In the genomic region with DNA sequence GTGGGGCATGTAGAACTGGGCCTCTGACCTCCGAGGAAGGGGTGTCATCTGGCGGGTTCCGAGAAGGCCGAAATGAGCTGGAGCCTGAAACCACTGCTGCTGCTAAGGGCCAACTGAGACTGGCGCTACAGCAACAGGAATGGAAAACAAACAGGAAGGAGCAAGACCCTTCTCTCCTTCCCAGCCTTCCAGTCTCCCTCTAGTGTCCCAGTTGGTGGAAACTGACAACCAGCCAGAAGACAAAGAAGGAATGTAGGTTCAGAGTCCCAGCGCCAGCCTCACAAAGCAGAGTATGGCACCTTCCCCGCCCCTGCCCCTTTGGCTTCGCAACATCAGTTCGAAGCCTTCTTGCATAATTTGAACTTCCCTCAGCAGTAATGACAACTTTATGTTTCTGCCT, we compare ENCODE assay signal across 22 cellular contexts. TPM values are rescaled to one million over a fixed set of nuclear protein-coding genes. Genes with fewer than 3 reads are reported as not detected.
DNase-seq lines count a peak whose midpoint lies in the region; ATAC-seq and TF ChIP-seq lines count a peak whose summit lies in the region.
"Had no signal": no experiment of that assay in that cellular context is flagged by ENCODE, and none has a peak within 500 bp of the region (broad histone marks: within the 10 kb centered on the region; RNA-seq: fewer than 3 reads in every experiment).

No MANE protein-coding gene starts in this region.

- H2BK5ac ChIP-seq in H9 (ENCODE audit: insufficient read length, low read length): no peak overlapping the region
- no peak overlapping the region for H2BK5ac ChIP-seq in trophoblast cell (ENCODE audit: low read depth, low read length, poor library complexity)

- H3K79me2 ChIP-seq in H9 (ENCODE audit: insufficient read depth, low read length): no peaks in the 10 kb centered on the region
- no peaks in the 10 kb centered on the region for H3K79me2 ChIP-seq in trophoblast cell (ENCODE audit: control insufficient read depth, insufficient read depth, low read length, poor library complexity)

- H3K9ac ChIP-seq in H9 (ENCODE audit: extremely low read depth, insufficient read length, low read length) (no peak overlapping the region), endodermal cell (ENCODE audit: extremely low read depth, low read length, poor library complexity, severe bottlenecking) (no peak overlapping the region), trophoblast cell (ENCODE audit: low read length) (no peak overlapping the region)
- H3K9ac ChIP-seq: BLaER1 treated with 17β-estradiol and CSF1 and Interleukin-3, amounts not matched to agents 10 nM and 100 nM had no signal

- H3K4me3 ChIP-seq in BJ (ENCODE audit: low read depth, low read length): no peak overlapping the region
- H3K4me3 ChIP-seq in endodermal cell (ENCODE audit: low read length): no peak overlapping the region
- no peak overlapping the region for H3K4me3 ChIP-seq in trophoblast cell (ENCODE audit: low read depth, low read length)
- H3K4me3 ChIP-seq: BLaER1 treated with 17β-estradiol and CSF1 and Interleukin-3, amounts not matched to agents 10 nM and 100 nM; GM12878; MG63 had no signal

- H4K20me1 ChIP-seq in H9 (ENCODE audit: control insufficient read depth, insufficient read depth, insufficient read length): no peaks in the 10 kb centered on the region

- H3K27ac Mint-ChIP-seq in H9: no peak overlapping the region; a peak in 1 of 7 replicates
- H3K27ac Mint-ChIP-seq in endodermal cell: no peak overlapping the region
- H3K27ac Mint-ChIP-seq: CD8-positive, alpha-beta T cell had no signal

- CTCF ChIA-PET in BJ (lab: Yijun Ruan, JAX): no interaction called here

- H4K5ac ChIP-seq in H9 (ENCODE audit: insufficient read length, low read depth, low read length): no peak overlapping the region

- H4K8ac ChIP-seq in H9 (replicated peaks; ENCODE audit: insufficient read length, low read depth, low read length): no peak overlapping the region
- H4K8ac ChIP-seq in trophoblast cell (ENCODE audit: low read depth, low read length): no peak overlapping the region

- H2AFZ ChIP-seq in H9 (ENCODE audit: low read length) (no peak overlapping the region), trophoblast cell (ENCODE audit: insufficient read depth, low read length, poor library complexity) (no peak overlapping the region)

- H4K91ac ChIP-seq in H9 (ENCODE audit: insufficient read length, low read depth, low read length): no peak overlapping the region
- H4K91ac ChIP-seq in trophoblast cell (ENCODE audit: low read depth, low read length): no peak overlapping the region

- H3K4ac ChIP-seq in H9 (ENCODE audit: low read depth, low read length) (no peak overlapping the region), trophoblast cell (ENCODE audit: low read depth, low read length) (no peak overlapping the region)

- H3K27me3 ChIP-seq in BJ (ENCODE audit: control insufficient read depth, insufficient read depth, low read length) (no peaks in the 10 kb centered on the region; the same call in 1 of the 2 replicates), H9 (ENCODE audit: insufficient read depth, low read length) (no peaks in the 10 kb centered on the region), endodermal cell (ENCODE audit: control insufficient read depth, insufficient read depth, low read length, poor library complexity, severe bottlenecking) (no peaks in the 10 kb centered on the region), trophoblast cell (ENCODE audit: insufficient read depth, low read length) (no peaks in the 10 kb centered on the region)
- H3K27me3 ChIP-seq: MG63 had no signal

- H3K4me2 ChIP-seq in H9 (ENCODE audit: insufficient read depth, insufficient read length, low read length) (no peak overlapping the region), trophoblast cell (ENCODE audit: low read length) (no peak overlapping the region)
- H3K4me2 ChIP-seq: BLaER1 treated with 17β-estradiol and CSF1 and Interleukin-3, amounts not matched to agents 10 nM and 100 nM had no signal

- H2BK20ac ChIP-seq in H9 (ENCODE audit: low read depth, low read length, poor library complexity, severe bottlenecking): no peak overlapping the region

- WGBS in H9 (ENCODE audit: extremely low coverage, insufficient read length, low lambda C conversion rate): no CpG with 5 or more reads among the region's 9 CpGs
- 70 to 92% methylated on average over 2 to 9 of the region's 9 CpGs for WGBS in endodermal cell (ENCODE audit: insufficient coverage in 1 of 2, insufficient read length in 1 of 2), 2 experiments
- WGBS in trophoblast cell (ENCODE audit: extremely low coverage, insufficient coverage, insufficient read length): no CpG with 5 or more reads among the region's 9 CpGs

- H3K18ac ChIP-seq in H9 (ENCODE audit: insufficient read length, low read depth, low read length) (no peak overlapping the region), trophoblast cell (ENCODE audit: low read length) (no peak overlapping the region)

- peaks cover 7 to 27% of the 10 kb centered on the region in 2 experiments for H3K4me1 Mint-ChIP-seq in H9
- peaks cover 11% of the 10 kb centered on the region for H3K4me1 Mint-ChIP-seq in endodermal cell

- H2BK12ac ChIP-seq in H9 (ENCODE audit: insufficient read length, low read depth, low read length): no peak overlapping the region
- H2BK12ac ChIP-seq in trophoblast cell (ENCODE audit: low read length): no peak overlapping the region

- H3K4me1 ChIP-seq in H9 (ENCODE audit: insufficient read depth, low read length) (no peaks in the 10 kb centered on the region), endodermal cell (ENCODE audit: control insufficient read depth, insufficient read depth, low read length) (no peaks in the 10 kb centered on the region), trophoblast cell (ENCODE audit: control insufficient read depth in 1 of 2, insufficient read depth in 2 of 2, low read length in 2 of 2) (no peaks in the 10 kb centered on the region)
- H3K4me1 ChIP-seq: Caco-2 had no signal

- POLR2A ChIA-PET in BJ (lab: Charles Lee): no interaction called here

- H2AK5ac ChIP-seq in H9 (ENCODE audit: insufficient read length, low read length): no peak overlapping the region
- no peak overlapping the region for H2AK5ac ChIP-seq in trophoblast cell (ENCODE audit: low read length)

- H3K9me3 Mint-ChIP-seq in H9: peaks cover 85 to 93% of the 10 kb centered on the region in 2 experiments
- H3K9me3 Mint-ChIP-seq in endodermal cell: peaks cover 74% of the 10 kb centered on the region
- H3K9me3 Mint-ChIP-seq: CD8-positive, alpha-beta T cell had no signal

- peak overlapping the region; percentile 25 for H3K56ac ChIP-seq in H9 (ENCODE audit: insufficient read length, low read depth, low read length)

- H3K36me3 Mint-ChIP-seq in H9 (ENCODE audit: insufficient read depth in 1 of 3, low read depth in 3 of 3) (peaks cover 0 to 6% (median 2%) of the 10 kb centered on the region in 3 experiments; a peak in 2 of 7 replicates), endodermal cell (ENCODE audit: low read depth) (no peaks in the 10 kb centered on the region)
- H3K36me3 Mint-ChIP-seq: CD8-positive, alpha-beta T cell had no signal

- DNase-seq in BJ (ENCODE audit: low read depth) (no peak), H9 (no peak), endodermal cell (peak; percentile 61), trophoblast cell (no peak), SKM-1 treated with dmso at 0.1 percent for 144 hours (lab: John Stamatoyannopoulos, UW; ENCODE audit: unreplicated experiment) (no peak)
- DNase-seq: Caco-2; CD8-positive, alpha-beta T cell; GDM1; KG1; MG63; NCI-H1105 treated with DMSO at 0.1 percent for 48 hours; NCI-H2029; NCI-H446 treated with DMSO at 0.1 percent for 48 hours; NCI-H526; SHP77 had no signal

- no peak overlapping the region for H3K27ac ChIP-seq in H9 (ENCODE audit: insufficient read length, low read depth, low read length)
- no peak overlapping the region for H3K27ac ChIP-seq in endodermal cell (ENCODE audit: low read depth, low read length)
- no peak overlapping the region for H3K27ac ChIP-seq in trophoblast cell (ENCODE audit: low read depth, low read length)
- H3K27ac ChIP-seq: BLaER1 treated with 17β-estradiol and CSF1 and Interleukin-3, amounts not matched to agents 10 nM and 100 nM; RWPE1 had no signal

- no peak overlapping the region for H3T11ph ChIP-seq in H9 (ENCODE audit: low read length)

- TF ChIP-seq CTCF in BJ (IDR thresholded peaks at IDR 0.05; ENCODE audit: insufficient read depth, low read depth, low read length) (0 out of 2 replicates have a peak, but pooled peaks have one; percentile 5), H9 (conservative IDR thresholded peaks at IDR 0.05) (peak; percentile 38; the same call in 2 of the 3 replicates), endodermal cell (conservative IDR thresholded peaks at IDR 0.05) (peak; percentile 57)

- no peaks in the 10 kb centered on the region for H3K79me1 ChIP-seq in H9 (ENCODE audit: insufficient read depth, low read depth, low read length, poor library complexity, severe bottlenecking)
- H3K79me1 ChIP-seq in trophoblast cell (ENCODE audit: low read length): no peaks in the 10 kb centered on the region

- no peak overlapping the region for H3K4me3 Mint-ChIP-seq in H9
- H3K4me3 Mint-ChIP-seq in endodermal cell: no peak overlapping the region
- H3K4me3 Mint-ChIP-seq: CD8-positive, alpha-beta T cell had no signal

- no peak overlapping the region for H2BK120ac ChIP-seq in H9 (ENCODE audit: low read depth, low read length, poor library complexity, severe bottlenecking)
- H2BK120ac ChIP-seq in trophoblast cell (ENCODE audit: insufficient read depth, low read length, poor library complexity): no peak overlapping the region

- no peak for ATAC-seq in GM18868 (IDR thresholded peaks at IDR 0.05; ENCODE audit: unreplicated experiment)
- ATAC-seq in HG02973 (IDR thresholded peaks at IDR 0.05; ENCODE audit: unreplicated experiment): no peak
- ATAC-seq: CD8-positive, alpha-beta T cell; GM12878; Panc1 had no signal

- H3K9me3 ChIP-seq in H9 (ENCODE audit: control insufficient read depth, low read depth, low read length) (peaks cover 48% of the 10 kb centered on the region), endodermal cell (ENCODE audit: control insufficient read depth, low read length) (no peaks in the 10 kb centered on the region), trophoblast cell (ENCODE audit: insufficient read depth, low read depth, low read length) (no peaks in the 10 kb centered on the region)
- H3K9me3 ChIP-seq: Caco-2, MG63 had no signal

- no peak overlapping the region for H3K23ac ChIP-seq in H9 (ENCODE audit: insufficient read length, low read depth, low read length)
- H3K23ac ChIP-seq in trophoblast cell (ENCODE audit: low read length): no peak overlapping the region

- H4K12ac ChIP-seq in trophoblast cell (ENCODE audit: low read depth, low read length): peak overlapping the region; percentile 30

- no peak overlapping the region for H2BK15ac ChIP-seq in H9 (ENCODE audit: low read depth, low read length)

- H3K36me3 ChIP-seq in BJ (ENCODE audit: control insufficient read depth, insufficient read depth, low read length): no peaks in the 10 kb centered on the region
- H3K36me3 ChIP-seq in endodermal cell (ENCODE audit: control insufficient read depth, insufficient read depth, low read length): no peaks in the 10 kb centered on the region
- no peaks in the 10 kb centered on the region for H3K36me3 ChIP-seq in trophoblast cell (ENCODE audit: control insufficient read depth in 1 of 2, insufficient read depth in 2 of 2, low read length in 2 of 2)
- H3K36me3 ChIP-seq: BLaER1 treated with 17β-estradiol and CSF1 and Interleukin-3, amounts not matched to agents 10 nM and 100 nM; MG63 had no signal

- H3K14ac ChIP-seq in H9 (ENCODE audit: insufficient read depth, low read length) (no peak overlapping the region), trophoblast cell (ENCODE audit: low read length) (no peak overlapping the region)

- H3K23me2 ChIP-seq in H9 (ENCODE audit: insufficient read length, low read depth, low read length, poor library complexity, severe bottlenecking): no peaks in the 10 kb centered on the region

- peaks cover 24% of the 10 kb centered on the region for H3K27me3 Mint-ChIP-seq in H9 (ENCODE audit: low read depth)
- no peaks in the 10 kb centered on the region for H3K27me3 Mint-ChIP-seq in endodermal cell (ENCODE audit: insufficient read depth)

RNA-seq across cellular contexts. Expression of a gene that starts 24.4 kb away (rescaled TPM):
- 0.49 and 0.82 TPM in 2 replicates for polyA plus RNA-seq in BJ (2011; rRNA removed)
- 0.41 and 0.43 TPM in 2 replicates for polyA minus RNA-seq in BJ (2011; rRNA and poly(A)+ RNA removed)
- 110 and 118 TPM in 2 replicates for total RNA-seq in H9 (2021)
- total RNA-seq in endodermal cell: 10 to 100 TPM; 30.1 to 68.3 TPM
- 62.3 TPM for polyA plus RNA-seq in endodermal cell (2013, experiment 1 of 2)
- polyA plus RNA-seq in endodermal cell (2013, experiment 2 of 2): 55.6 TPM
- polyA plus RNA-seq in trophoblast cell (2013): 0.18 and 0.29 TPM in 2 replicates
- total RNA-seq: OCI-LY7 had no signal

RNA-seq across cellular contexts. Expression of a gene that starts 31.3 kb away (rescaled TPM):
- polyA plus RNA-seq in BJ (2011; rRNA removed): 23.5 and 62.0 TPM in 2 replicates
- 34.8 and 60.7 TPM in 2 replicates for polyA minus RNA-seq in BJ (2011; rRNA and poly(A)+ RNA removed)
- 19.9 and 22.7 TPM in 2 replicates for total RNA-seq in H9 (2021)
- 10 to 100 TPM in 1 of 2 donors, 1 to 10 TPM in 1; 7.5 to 29.0 TPM for total RNA-seq in endodermal cell
- polyA plus RNA-seq in endodermal cell (2013, experiment 1 of 2): 42.4 TPM
- 36.6 TPM for polyA plus RNA-seq in endodermal cell (2013, experiment 2 of 2)
- 17.7 and 21.8 TPM in 2 replicates for polyA plus RNA-seq in trophoblast cell (2013)
- total RNA-seq: OCI-LY7 had no signal

RNA-seq across cellular contexts. Expression of a gene that starts 49.8 kb away (rescaled TPM):
- polyA plus RNA-seq in BJ (2011; rRNA removed): not detected in 2 replicates
- not detected in 2 replicates for polyA minus RNA-seq in BJ (2011; rRNA and poly(A)+ RNA removed)
- total RNA-seq in H9 (2021): not detected in 2 replicates
- not detected for total RNA-seq in endodermal cell
- not detected for polyA plus RNA-seq in endodermal cell (2013, experiment 1 of 2)
- polyA plus RNA-seq in endodermal cell (2013, experiment 2 of 2): not detected
- not detected in 2 replicates for polyA plus RNA-seq in trophoblast cell (2013)
- total RNA-seq: Caco-2; CD8-positive, alpha-beta T cell; GM12878 had no signal

Comparison
In these comparisons a context has a peak if more than half of its experiments do, and no peak if none do; other contexts are left out.
1. CTCF ChIP-seq: peak in every context shown above with its lines; median percentile 57 in endodermal cell; 38 in H9; 5 in BJ.